In genomic region chr1:176880954-176881595, GRCh38 we compare ENCODE assay signal across 9 cellular contexts.
DNase-seq lines count a peak whose midpoint lies in the region; ATAC-seq and TF ChIP-seq lines count a peak whose summit lies in the region.
"Had no signal": no experiment of that assay in that cellular context is flagged by ENCODE, and none has a peak within 500 bp of the region (broad histone marks: within the 10 kb centered on the region; RNA-seq: fewer than 3 reads in every experiment).

No MANE protein-coding gene starts in this region.

- no peak overlapping the region for H3K9ac ChIP-seq in HCT116 (ENCODE audit: low read length)

- in situ Hi-C loops in G401 (cut with HindIII; ENCODE audit: low sequenced_read_pairs): no loop called here

- peak; percentile 98 for ATAC-seq in HCT116
- ATAC-seq in naive B cell (ENCODE audit: low read depth in 2 of 2): no peak
- peak; percentile 81 for ATAC-seq in upper lobe of right lung

- RAD21 ChIA-PET in HCT116 (lab: Charles Lee; ENCODE audit: low non-redundant PET in 1 of 2, low total read pairs in 2 of 2, uncharacterized antibody in 2 of 2, unreplicated experiment in 2 of 2): no interaction called here

- H3K9me3 ChIP-seq in HCT116 (ENCODE audit: control insufficient read depth in 1 of 2, insufficient read depth in 1 of 2, low read depth in 1 of 2, low read length in 2 of 2) (no peaks in the 10 kb centered on the region), WERI-Rb-1 (ENCODE audit: severe bottlenecking) (no peaks in the 10 kb centered on the region), esophagus squamous epithelium (no peaks in the 10 kb centered on the region), upper lobe of right lung (no peaks in the 10 kb centered on the region)

- H3K9me2 ChIP-seq in HCT116 (ENCODE audit: insufficient read depth): no peaks in the 10 kb centered on the region

- no TSS peak for BruUV-seq in HCT116 (replicated peaks; lab: Mats Ljungman, UMichigan)

- H3K4me1 Mint-ChIP-seq in naive B cell: no peaks in the 10 kb centered on the region
- no peaks in the 10 kb centered on the region for H3K4me1 Mint-ChIP-seq in activated T-helper 1 cell treated with anti-CD3 and anti-CD28 coated beads, Interleukin-12 subunit alpha, Interleukin-12 subunit beta, Interleukin-2, Interleukin-4 antibody, amounts not matched to agents 30 ng/mL and 10 ng/mL and 1 ng/mL, durations not matched to agents 14 hours and 24 hours and 36 hours (ENCODE audit: low read depth)

- no peak overlapping the region for H3K4me2 ChIP-seq in HCT116 (ENCODE audit: low read length)

- H2AFZ ChIP-seq in HCT116 (ENCODE audit: low read depth, low read length, poor library complexity, severe bottlenecking): no peak overlapping the region

- TF ChIP-seq POLR2A in HCT116 (IDR thresholded peaks at IDR 0.05; ENCODE audit: borderline replicate concordance, extremely low read depth, insufficient read depth, insufficient read length) (no peak), esophagus squamous epithelium (IDR thresholded peaks at IDR 0.05) (no peak)

- H3K36me3 ChIP-seq in HCT116 (ENCODE audit: control insufficient read depth in 1 of 2, insufficient read depth in 2 of 2, low read length in 2 of 2) (no peaks in the 10 kb centered on the region), WERI-Rb-1 (no peaks in the 10 kb centered on the region), esophagus squamous epithelium (no peaks in the 10 kb centered on the region), upper lobe of right lung (no peaks in the 10 kb centered on the region)

- no peak overlapping the region for H3K27ac Mint-ChIP-seq in naive B cell
- H3K27ac Mint-ChIP-seq in activated T-helper 1 cell treated with anti-CD3 and anti-CD28 coated beads, Interleukin-12 subunit alpha, Interleukin-12 subunit beta, Interleukin-2, Interleukin-4 antibody, amounts not matched to agents 30 ng/mL and 10 ng/mL and 1 ng/mL, durations not matched to agents 14 hours and 24 hours and 36 hours: no peak overlapping the region
- H3K27ac Mint-ChIP-seq: activated naive CD8-positive, alpha-beta T cell had no signal

- H3K27me3 ChIP-seq in HCT116 (ENCODE audit: insufficient read depth, low read length) (peaks cover 22% of the 10 kb centered on the region), WERI-Rb-1 (ENCODE audit: insufficient read depth, low read depth, severe bottlenecking) (no peaks in the 10 kb centered on the region), esophagus squamous epithelium (no peaks in the 10 kb centered on the region), upper lobe of right lung (no peaks in the 10 kb centered on the region)

- 11 to 29% methylated on average over 6 to 9 of the region's 9 CpGs for WGBS in esophagus squamous epithelium, 2 donors

- no peak overlapping the region for H3K4me3 ChIP-seq in HCT116 (replicated peaks in 1 of 2; ENCODE audit: low read depth in 1 of 2, low read length in 2 of 2)
- H3K4me3 ChIP-seq in WERI-Rb-1 (ENCODE audit: low read depth, low read length): no peak overlapping the region
- H3K4me3 ChIP-seq in esophagus squamous epithelium: no peak overlapping the region
- no peak overlapping the region for H3K4me3 ChIP-seq in upper lobe of right lung

- H3K4me1 ChIP-seq in HCT116 (ENCODE audit: control insufficient read depth in 1 of 2, insufficient read depth in 2 of 2, low read length in 2 of 2) (no peaks in the 10 kb centered on the region), esophagus squamous epithelium (no peaks in the 10 kb centered on the region), upper lobe of right lung (no peaks in the 10 kb centered on the region)

- peaks cover 0 to 31% (median 15%) of the 10 kb centered on the region in 3 donors for H3K27me3 Mint-ChIP-seq in naive B cell
- H3K27me3 Mint-ChIP-seq in activated T-helper 1 cell treated with anti-CD3 and anti-CD28 coated beads, Interleukin-12 subunit alpha, Interleukin-12 subunit beta, Interleukin-2, Interleukin-4 antibody, amounts not matched to agents 30 ng/mL and 10 ng/mL and 1 ng/mL, durations not matched to agents 14 hours and 24 hours and 36 hours (ENCODE audit: insufficient read depth): no peaks in the 10 kb centered on the region
- H3K27me3 Mint-ChIP-seq: activated naive CD8-positive, alpha-beta T cell had no signal

- DNase-seq in G401 (ENCODE audit: low spot score) (peak; percentile 72), HCT116 (ENCODE audit: low read depth, low spot score) (peak; percentile 51), NCI-H2107 (lab: John Stamatoyannopoulos, UW) (peak; percentile 35), WERI-Rb-1 (peak; percentile 90), esophagus squamous epithelium (lab: John Stamatoyannopoulos, UW) (no peak), naive B cell (peak; percentile 8), upper lobe of right lung (peak; percentile 75)
- no peak for DNase-seq in activated T-helper 1 cell treated with anti-CD3 and anti-CD28 coated beads, Interleukin-12 subunit alpha, Interleukin-12 subunit beta, Interleukin-2, Interleukin-4 antibody, amounts not matched to agents 30 ng/mL and 10 ng/mL and 1 ng/mL, durations not matched to agents 14 hours and 24 hours and 36 hours (ENCODE audit: low spot score)

- TF ChIP-seq CTCF in HCT116 (IDR thresholded peaks at IDR 0.05 in 2 of 3, conservative IDR thresholded peaks at IDR 0.05 in 1 of 3; ENCODE audit: borderline replicate concordance in 1 of 3, insufficient read depth in 1 of 3, low read depth in 2 of 3, low read length in 2 of 3) (peak; percentile 70 to 87 (median 77)), WERI-Rb-1 (IDR thresholded peaks at IDR 0.05; ENCODE audit: low read depth, low read length) (peak; percentile 91), esophagus squamous epithelium (IDR thresholded peaks at IDR 0.05) (peak; percentile 46 to 73 (median 66)), upper lobe of right lung (IDR thresholded peaks at IDR 0.05) (peak; percentile 82)

- POLR2A ChIA-PET in HCT116 (lab: Charles Lee): no interaction called here

- peak; percentile 85 for TF ChIP-seq RAD21 in HCT116 (IDR thresholded peaks at IDR 0.05; ENCODE audit: low read depth)

- H4K20me1 ChIP-seq in HCT116 (ENCODE audit: insufficient read depth): no peaks in the 10 kb centered on the region

- CTCF ChIA-PET in HCT116 (lab: Charles Lee): interaction anchor here (0.5 to 1.0 kb wide), 3 partner anchors 12 to 633 kb away, joined by 3 read pairs; no protein-coding TSS in a partner anchor

- H3K4me3 Mint-ChIP-seq in naive B cell: no peak overlapping the region
- H3K4me3 Mint-ChIP-seq in activated T-helper 1 cell treated with anti-CD3 and anti-CD28 coated beads, Interleukin-12 subunit alpha, Interleukin-12 subunit beta, Interleukin-2, Interleukin-4 antibody, amounts not matched to agents 30 ng/mL and 10 ng/mL and 1 ng/mL, durations not matched to agents 14 hours and 24 hours and 36 hours: no peak overlapping the region
- H3K4me3 Mint-ChIP-seq: activated naive CD8-positive, alpha-beta T cell had no signal

- H3K27ac ChIP-seq in HCT116 (ENCODE audit: low read depth, low read length) (no peak overlapping the region), WERI-Rb-1 (no peak overlapping the region), esophagus squamous epithelium (no peak overlapping the region), upper lobe of right lung (no peak overlapping the region)

- no peaks in the 10 kb centered on the region for H3K36me3 Mint-ChIP-seq in naive B cell
- H3K36me3 Mint-ChIP-seq in activated T-helper 1 cell treated with anti-CD3 and anti-CD28 coated beads, Interleukin-12 subunit alpha, Interleukin-12 subunit beta, Interleukin-2, Interleukin-4 antibody, amounts not matched to agents 30 ng/mL and 10 ng/mL and 1 ng/mL, durations not matched to agents 14 hours and 24 hours and 36 hours (ENCODE audit: low read depth): no peaks in the 10 kb centered on the region
- H3K36me3 Mint-ChIP-seq: activated naive CD8-positive, alpha-beta T cell had no signal

- no peaks in the 10 kb centered on the region for H3K79me2 ChIP-seq in HCT116 (ENCODE audit: insufficient read depth, low read length)

- H3K9me3 Mint-ChIP-seq in naive B cell: no peaks in the 10 kb centered on the region
- no peaks in the 10 kb centered on the region for H3K9me3 Mint-ChIP-seq in activated T-helper 1 cell treated with anti-CD3 and anti-CD28 coated beads, Interleukin-12 subunit alpha, Interleukin-12 subunit beta, Interleukin-2, Interleukin-4 antibody, amounts not matched to agents 30 ng/mL and 10 ng/mL and 1 ng/mL, durations not matched to agents 14 hours and 24 hours and 36 hours

- intact Hi-C loops in HCT116 (cut with micrococcal nuclease): loop anchor here (1.0 kb wide), 2 partner anchors 321 to 506 kb away; no protein-coding TSS in a partner anchor
- intact Hi-C loops in esophagus squamous epithelium (cut with DNase I): loop anchor here (5.0 kb wide), 1 partner anchor 324 kb away; no protein-coding TSS in a partner anchor
- intact Hi-C loops in upper lobe of right lung (cut with DNase I): no loop called here
- intact Hi-C loops in activated T-helper 1 cell treated with anti-CD3 and anti-CD28 coated beads, Interleukin-12 subunit alpha, Interleukin-12 subunit beta, Interleukin-2, Interleukin-4 antibody, amounts not matched to agents 30 ng/mL and 10 ng/mL and 1 ng/mL, durations not matched to agents 14 hours and 24 hours and 36 hours (cut with micrococcal nuclease): loop anchor here (1.0 kb wide), 2 partner anchors 321 to 506 kb away; no protein-coding TSS in a partner anchor

TF ChIP-seq in HCT116, 20 proteins besides CTCF, POLR2A, EP300 and RAD21:
- no peak for TF ChIP-seq SP1 (IDR thresholded peaks at IDR 0.05; ENCODE audit: low read depth)
- peak; percentile 77 for TF ChIP-seq TCF7L2 (IDR thresholded peaks at IDR 0.05; ENCODE audit: borderline replicate concordance, extremely low read depth, insufficient read depth, insufficient read length)

Comparison
In these comparisons a context has a peak if more than half of its experiments do, and no peak if none do; other contexts are left out.
1. DNase-seq: peak in G401 (single experiment), HCT116 (single experiment), NCI-H2107 (single experiment), WERI-Rb-1 (single experiment), naive B cell (single experiment) and upper lobe of right lung (single experiment); none in esophagus squamous epithelium (single experiment) and activated T-helper 1 cell treated with anti-CD3 and anti-CD28 coated beads, Interleukin-12 subunit alpha, Interleukin-12 subunit beta, Interleukin-2, Interleukin-4 antibody, amounts not matched to agents 30 ng/mL and 10 ng/mL and 1 ng/mL, durations not matched to agents 14 hours and 24 hours and 36 hours (single experiment).
2. ATAC-seq: peak in HCT116 (single experiment) and upper lobe of right lung (single experiment); none in naive B cell (0 of 2).
3. Peak in every context shown above with its lines, with median percentiles within 50 percentile points of each other: CTCF ChIP-seq.